Comparison of ENCODE assay signal across 1 cellular context in genomic region chr9:136729926-136730325, GRCh38.
TF ChIP-seq lines count a peak whose summit lies in the region.

No MANE protein-coding gene starts in this region.

TF ChIP-seq in IMR-90, 13 proteins besides CTCF, POLR2A, EP300 and RAD21:
- TF ChIP-seq ELK1 (IDR thresholded peaks at IDR 0.05; ENCODE audit: borderline replicate concordance, low read depth, low read length) (no peak), CEBPB (IDR thresholded peaks at IDR 0.05; ENCODE audit: low read depth, low read length) (no peak), MXI1 (IDR thresholded peaks at IDR 0.05; ENCODE audit: borderline replicate concordance, low read depth, low read length) (no peak), MAZ (IDR thresholded peaks at IDR 0.05; ENCODE audit: borderline replicate concordance, low read depth, low read length) (no peak)
